In the genomic region with DNA sequence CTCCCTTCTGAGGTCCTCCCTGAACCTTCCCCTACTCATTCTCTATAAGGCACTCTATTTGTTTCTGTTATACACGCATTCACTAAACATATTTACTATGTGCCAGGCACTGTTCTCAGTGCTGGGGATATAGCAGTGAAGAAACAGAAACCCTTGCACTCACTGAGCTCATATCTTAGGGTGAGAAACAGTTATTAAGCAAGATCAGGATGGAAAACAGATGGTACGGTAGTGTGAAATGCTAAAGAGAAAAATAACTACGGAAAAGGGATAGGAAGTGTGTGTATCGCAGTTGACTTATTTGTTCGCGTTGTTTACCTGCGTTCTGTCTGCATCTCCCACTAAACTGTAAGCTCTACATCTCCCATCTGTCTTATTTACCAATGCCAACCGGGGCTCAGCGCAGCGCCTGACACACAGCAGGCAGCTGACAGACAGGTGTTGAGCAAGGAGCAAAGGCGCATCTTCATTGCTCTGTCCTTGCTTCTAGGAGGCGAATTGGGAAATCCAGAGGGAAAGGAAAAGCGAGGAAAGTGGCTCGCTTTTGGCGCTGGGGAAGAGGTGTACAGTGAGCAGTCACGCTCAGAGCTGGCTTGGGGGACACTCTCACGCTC, we compare ENCODE assay signal across 8 cellular contexts. TPM values are rescaled to one million over a fixed set of nuclear protein-coding genes. Genes with fewer than 3 reads are reported as not detected.
DNase-seq lines count a peak whose midpoint lies in the region; ATAC-seq and TF ChIP-seq lines count a peak whose summit lies in the region.

No MANE protein-coding gene starts in this region.

- H3K18ac ChIP-seq in mesenchymal stem cell (ENCODE audit: low read depth in 1 of 2, low read length in 2 of 2): peak overlapping the region in 1 of 2 experiments; percentile 61

- H4K91ac ChIP-seq in mesenchymal stem cell (ENCODE audit: low read length): no peak overlapping the region

- no peak overlapping the region for H2BK5ac ChIP-seq in mesenchymal stem cell (ENCODE audit: low read depth, low read length, poor library complexity, severe bottlenecking)

- no peaks in the 10 kb centered on the region for H3K9me3 Mint-ChIP-seq in activated T-cell treated with anti-CD3 and anti-CD28 coated beads, Interleukin-2, amount 50 U/mL, for 72 hours

- H2AK5ac ChIP-seq in mesenchymal stem cell (ENCODE audit: low read length, severe bottlenecking): no peak overlapping the region

- 24% methylated on average over 15 of the region's 17 CpGs for WGBS in mesenchymal stem cell
- 17 to 19% methylated on average over 17 of the region's 17 CpGs for WGBS in aorta, 2 donors

- H3K4me3 ChIP-seq in cardiac fibroblast (replicated peaks in 1 of 2; ENCODE audit: low read depth in 2 of 2, low read length in 2 of 2) (peak overlapping the region; percentile 76 to 94), mesenchymal stem cell (ENCODE audit: insufficient read depth in 1 of 2, low read depth in 1 of 2, low read length in 2 of 2) (peak overlapping the region; percentile 55 to 99), aorta (ENCODE audit: low read length in 2 of 2) (peak overlapping the region; percentile 61 to 90)

- peak overlapping the region; percentile 91 for H2AFZ ChIP-seq in mesenchymal stem cell (ENCODE audit: low read depth, low read length)

- no peak for DNase-seq in activated T-cell treated with anti-CD3 and anti-CD28 coated beads, Interleukin-2, amount 50 U/mL, for 72 hours
- DNase-seq in activated T-cell treated with anti-CD3 and anti-CD28 coated beads, Interleukin-2, amount 50 U/mL, for 1 hour: no peak
- DNase-seq in NCI-H1417 treated with DMSO at 0.1 percent for 48 hours (lab: John Stamatoyannopoulos, UW): peak; percentile 17
- no peak for DNase-seq in cardiac fibroblast (ENCODE audit: low read depth in 2 of 2)
- peak; percentile 49 for DNase-seq in mesenchymal stem cell
- DNase-seq in aorta: no peak
- DNase-seq in cortex of kidney (lab: John Stamatoyannopoulos, UW): no peak

- ATAC-seq in activated T-cell treated with anti-CD3 and anti-CD28 coated beads, Interleukin-2, amount 50 U/mL, for 72 hours (replicated peaks in 1 of 2): no peak
- ATAC-seq in aorta (ENCODE audit: low FRiP score): no peak
- no peak for ATAC-seq in GM18861 (IDR thresholded peaks at IDR 0.05; ENCODE audit: unreplicated experiment)

- H3K27ac ChIP-seq in mesenchymal stem cell (ENCODE audit: low read length, poor library complexity, severe bottlenecking) (no peak overlapping the region), aorta (ENCODE audit: low read depth in 1 of 2, low read length in 2 of 2) (peak overlapping the region in 1 of 2 donors; percentile 47)

- H3K27me3 ChIP-seq in mesenchymal stem cell (ENCODE audit: control insufficient read depth in 1 of 2, insufficient read depth in 1 of 2, low read length in 2 of 2) (no peaks in the 10 kb centered on the region), aorta (ENCODE audit: control insufficient read depth in 1 of 2, insufficient read depth in 2 of 2, low read length in 1 of 2) (no peaks in the 10 kb centered on the region)

- TF ChIP-seq CTCF in cardiac fibroblast (IDR thresholded peaks at IDR 0.05; ENCODE audit: low read depth, low read length): no peak

- peak overlapping the region; percentile 79 for H3K4me2 ChIP-seq in mesenchymal stem cell (ENCODE audit: low read length, poor library complexity, severe bottlenecking)

- peak overlapping the region; percentile 63 for H4K8ac ChIP-seq in mesenchymal stem cell (ENCODE audit: low read length)

- H3K79me1 ChIP-seq in mesenchymal stem cell (replicated peaks; ENCODE audit: low read length, poor library complexity, severe bottlenecking): peaks cover 10% of the 10 kb centered on the region

- peaks cover 31% of the 10 kb centered on the region for H3K4me1 Mint-ChIP-seq in activated T-cell treated with anti-CD3 and anti-CD28 coated beads, Interleukin-2, amount 50 U/mL, for 72 hours (ENCODE audit: low read depth)

- H3K23ac ChIP-seq in mesenchymal stem cell (ENCODE audit: low read length in 2 of 2): no peak overlapping the region

- no peak overlapping the region for H2BK15ac ChIP-seq in mesenchymal stem cell (ENCODE audit: low read depth, poor library complexity, severe bottlenecking)

- peaks cover 4% of the 10 kb centered on the region for H3K4me1 ChIP-seq in mesenchymal stem cell (ENCODE audit: control insufficient read depth, insufficient read depth, low read depth, low read length)
- H3K4me1 ChIP-seq in aorta (ENCODE audit: control insufficient read depth in 1 of 2, insufficient read depth in 2 of 2, low read length in 2 of 2): peaks cover 0 to 4% of the 10 kb centered on the region in 2 donors

- intact Hi-C loops in aorta (cut with DNase I): no loop called here

- H3K9me3 ChIP-seq in mesenchymal stem cell (ENCODE audit: control insufficient read depth, low read length) (no peaks in the 10 kb centered on the region), aorta (ENCODE audit: control insufficient read depth, low read length) (no peaks in the 10 kb centered on the region)

- no peaks in the 10 kb centered on the region for H3K27me3 Mint-ChIP-seq in activated T-cell treated with anti-CD3 and anti-CD28 coated beads, Interleukin-2, amount 50 U/mL, for 72 hours (ENCODE audit: low read depth)

- H3K4ac ChIP-seq in mesenchymal stem cell (ENCODE audit: low read depth in 1 of 2, low read length in 2 of 2): peak overlapping the region in 1 of 2 experiments; percentile 56

- H2BK120ac ChIP-seq in mesenchymal stem cell (ENCODE audit: low read depth, low read length): no peak overlapping the region

- H3K36me3 Mint-ChIP-seq in activated T-cell treated with anti-CD3 and anti-CD28 coated beads, Interleukin-2, amount 50 U/mL, for 72 hours (ENCODE audit: insufficient read depth in 2 of 2): peaks cover 5 to 6% of the 10 kb centered on the region in 2 donors

- peak overlapping the region; percentile 93 to 96 for H3K4me3 Mint-ChIP-seq in activated T-cell treated with anti-CD3 and anti-CD28 coated beads, Interleukin-2, amount 50 U/mL, for 72 hours

- H2BK12ac ChIP-seq in mesenchymal stem cell (ENCODE audit: low read length in 2 of 2): no peak overlapping the region

- H3K9ac ChIP-seq in mesenchymal stem cell (ENCODE audit: low read length): peak overlapping the region; percentile 96

- H3K14ac ChIP-seq in mesenchymal stem cell (ENCODE audit: low read length in 2 of 2): peak overlapping the region in 1 of 2 experiments; percentile 85

- H3K36me3 ChIP-seq in mesenchymal stem cell (ENCODE audit: control insufficient read depth in 1 of 2, insufficient read depth in 2 of 2, low read depth in 1 of 2, low read length in 2 of 2) (peaks cover 7 to 34% of the 10 kb centered on the region in 2 experiments), aorta (ENCODE audit: control insufficient read depth in 1 of 2, insufficient read depth in 2 of 2, low read length in 1 of 2) (peaks cover 3 to 5% of the 10 kb centered on the region in 2 donors)

- peak overlapping the region; percentile 94 for H3K27ac Mint-ChIP-seq in activated T-cell treated with anti-CD3 and anti-CD28 coated beads, Interleukin-2, amount 50 U/mL, for 72 hours

RNA-seq across cellular contexts. Expression of gene CYB5RL, which starts 0.6 kb away (rescaled TPM):
- total RNA-seq in activated T-cell treated with anti-CD3 and anti-CD28 coated beads, Interleukin-2, amount 50 U/mL, for 72 hours: 10 to 100 TPM in 1 of 2 donors, 1 to 10 TPM in 1; 8.4 to 14.0 TPM
- 4.3 TPM for polyA plus RNA-seq in mesenchymal stem cell (2013, experiment 1 of 2)
- polyA plus RNA-seq in mesenchymal stem cell (2013, experiment 2 of 2): 3.4 TPM
- total RNA-seq in aorta: 1 to 10 TPM; 3.5 to 7.9 TPM
- 1 to 10 TPM; 3.1 to 3.9 TPM for polyA plus RNA-seq in aorta

RNA-seq across cellular contexts. Expression of gene MRPL37, which starts 0.7 kb away (rescaled TPM):
- total RNA-seq in activated T-cell treated with anti-CD3 and anti-CD28 coated beads, Interleukin-2, amount 50 U/mL, for 72 hours: 100 to 1,000 TPM; 150 to 166 TPM
- 83.1 TPM for polyA plus RNA-seq in mesenchymal stem cell (2013, experiment 1 of 2)
- 84.0 TPM for polyA plus RNA-seq in mesenchymal stem cell (2013, experiment 2 of 2)
- 10 to 100 TPM; 36.2 to 38.1 TPM for total RNA-seq in aorta
- polyA plus RNA-seq in aorta: 10 to 100 TPM; 18.2 to 49.9 TPM

RNA-seq across cellular contexts. Expression of gene CDCP2, which starts 46.5 kb away (rescaled TPM):
- total RNA-seq in activated T-cell treated with anti-CD3 and anti-CD28 coated beads, Interleukin-2, amount 50 U/mL, for 72 hours: not detected
- not detected for polyA plus RNA-seq in mesenchymal stem cell (2013, experiment 1 of 2)
- polyA plus RNA-seq in mesenchymal stem cell (2013, experiment 2 of 2): not detected
- under 1 TPM; 0.21 to 0.32 TPM for total RNA-seq in aorta
- not detected for polyA plus RNA-seq in aorta

Comparison
In these comparisons a context has a peak if more than half of its experiments do, and no peak if none do; other contexts are left out.
1. DNase-seq: peak in NCI-H1417 treated with DMSO at 0.1 percent for 48 hours (single experiment) and mesenchymal stem cell (single experiment); none in activated T-cell treated with anti-CD3 and anti-CD28 coated beads, Interleukin-2, amount 50 U/mL, for 72 hours (0 of 2), activated T-cell treated with anti-CD3 and anti-CD28 coated beads, Interleukin-2, amount 50 U/mL, for 1 hour (single experiment), cardiac fibroblast (0 of 2), aorta (0 of 2) and cortex of kidney (single experiment).
2. Peak in every context shown above with its lines, with median percentiles within 50 percentile points of each other: H3K4me3 ChIP-seq.